Comparison of ENCODE assay signal across 20 cellular contexts in the genomic region with DNA sequence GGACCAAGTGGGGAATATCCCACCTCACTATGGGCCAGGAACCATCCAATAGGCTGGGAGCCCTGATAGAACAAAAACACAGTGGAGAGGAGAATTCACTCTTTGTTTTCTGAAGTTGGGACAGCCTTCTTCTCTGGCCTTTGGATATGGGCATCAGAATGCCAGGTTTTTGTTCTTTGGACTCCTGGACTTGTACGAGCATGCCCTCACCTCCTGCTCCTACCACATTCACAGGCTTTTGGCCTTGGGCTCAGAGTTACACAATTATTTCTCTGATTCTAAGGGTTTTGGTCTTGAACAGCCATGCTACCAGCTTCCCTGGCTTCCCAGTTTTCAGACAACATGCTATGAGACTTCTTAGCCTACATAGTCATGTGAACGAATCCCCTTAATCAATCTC.
DNase-seq lines count a peak whose midpoint lies in the region; ATAC-seq, FAIRE-seq and TF ChIP-seq lines count a peak whose summit lies in the region.
"Had no signal": no experiment of that assay in that cellular context is flagged by ENCODE, and none has a peak within 500 bp of the region (broad histone marks: within the 10 kb centered on the region; RNA-seq: fewer than 3 reads in every experiment).

No MANE protein-coding gene starts in this region.

- no peak overlapping the region for H3K4me3 Mint-ChIP-seq in Calu3 (ENCODE audit: low read depth, unreplicated experiment)
- H3K4me3 Mint-ChIP-seq: CD4-positive, alpha-beta memory T cell; HFFc6 had no signal

- no peaks in the 10 kb centered on the region for H3K4me1 Mint-ChIP-seq in Calu3 (ENCODE audit: low read depth, unreplicated experiment)
- H3K4me1 Mint-ChIP-seq: CD4-positive, alpha-beta memory T cell had no signal

- no peaks in the 10 kb centered on the region for H3K9me3 ChIP-seq in mammary epithelial cell (replicated peaks; ENCODE audit: insufficient read depth, low read length)
- H3K9me3 ChIP-seq in keratinocyte (ENCODE audit: control insufficient read depth, low read depth, low read length), result no peaks in the 10 kb centered on the region
- H3K9me3 ChIP-seq in liver (ENCODE audit: control insufficient read depth in 4 of 4, low read length in 3 of 4), result no peaks in the 10 kb centered on the region
- no peaks in the 10 kb centered on the region for H3K9me3 ChIP-seq in sigmoid colon
- H3K9me3 ChIP-seq: HAP-1 had no signal

- no peak for TF ChIP-seq RAD21 in liver (IDR thresholded peaks at IDR 0.05)

- BruUV-seq in mammary epithelial cell (replicated peaks; lab: Mats Ljungman, UMichigan), result no TSS peak
- BruUV-seq in Calu3 (replicated peaks; lab: Mats Ljungman, UMichigan), result no TSS peak

- H3K4me1 ChIP-seq in mammary epithelial cell (ENCODE audit: insufficient read depth, low read length) (peaks cover 6% of the 10 kb centered on the region), keratinocyte (ENCODE audit: control insufficient read depth, extremely low read depth, insufficient read depth, low read length) (no peaks in the 10 kb centered on the region), liver (ENCODE audit: control insufficient read depth in 4 of 4, insufficient read depth in 4 of 4, low read length in 3 of 4) (peaks cover 0 to 3% (median 0%) of the 10 kb centered on the region in 4 donors), sigmoid colon (no peaks in the 10 kb centered on the region)
- H3K4me1 ChIP-seq: HAP-1 had no signal

- no peak for ATAC-seq in HG03342 (IDR thresholded peaks at IDR 0.05; ENCODE audit: unreplicated experiment)
- no peak for ATAC-seq in left colon

- intact Hi-C loops in mammary epithelial cell (cut with micrococcal nuclease) (no loop called here), left colon (cut with DNase I, micrococcal nuclease) (no loop called here), Calu3 (cut with micrococcal nuclease; ENCODE audit: unreplicated experiment) (no loop called here), sigmoid colon (cut with DNase I) (no loop called here)

- no peak for TF ChIP-seq CTCF in RWPE1 (conservative IDR thresholded peaks at IDR 0.05; ENCODE audit: low read depth)
- TF ChIP-seq CTCF in mammary epithelial cell (conservative IDR thresholded peaks at IDR 0.05 in 1 of 2, IDR thresholded peaks at IDR 0.05 in 1 of 2; ENCODE audit: extremely low read depth in 1 of 2, insufficient read depth in 1 of 2, low read depth in 1 of 2, low read length in 2 of 2), result no peak
- TF ChIP-seq CTCF in keratinocyte (optimal IDR thresholded peaks at IDR 0.05 in 1 of 3, IDR thresholded peaks at IDR 0.05 in 1 of 3, conservative IDR thresholded peaks at IDR 0.05 in 1 of 3; ENCODE audit: extremely low read depth in 1 of 3, insufficient read depth in 2 of 3, low read length in 3 of 3), result no peak
- TF ChIP-seq CTCF in liver (IDR thresholded peaks at IDR 0.05; ENCODE audit: low read depth, low read length, missing input control), result no peak
- no peak for TF ChIP-seq CTCF in Calu3 (IDR thresholded peaks at IDR 0.05; ENCODE audit: unreplicated experiment)
- TF ChIP-seq CTCF in sigmoid colon (IDR thresholded peaks at IDR 0.05), result no peak

- no peaks in the 10 kb centered on the region for H3K27me3 Mint-ChIP-seq in Calu3 (ENCODE audit: unreplicated experiment)
- H3K27me3 Mint-ChIP-seq: CD4-positive, alpha-beta memory T cell had no signal

- H3K4me3 ChIP-seq in mammary epithelial cell (replicated peaks in 1 of 3; ENCODE audit: insufficient read depth in 1 of 3, low read depth in 2 of 3, low read length in 3 of 3) (no peak overlapping the region), keratinocyte (ENCODE audit: control insufficient read depth in 2 of 3, extremely low read depth in 1 of 3, insufficient read depth in 2 of 3, low read depth in 1 of 3, low read length in 3 of 3) (no peak overlapping the region), liver (ENCODE audit: low read depth in 1 of 3, low read length in 3 of 3) (no peak overlapping the region), sigmoid colon (no peak overlapping the region)
- H3K4me3 ChIP-seq: HAP-1 had no signal

- FAIRE-seq in keratinocyte (lab: Jason Lieb, UNC), result peak; percentile 48
- FAIRE-seq: G401.6, GM12892, GM19239, H54 had no signal

- H3K36me3 ChIP-seq in mammary epithelial cell (ENCODE audit: insufficient read depth, low read length), result no peaks in the 10 kb centered on the region
- no peaks in the 10 kb centered on the region for H3K36me3 ChIP-seq in keratinocyte (ENCODE audit: control insufficient read depth in 2 of 2, extremely low read depth in 1 of 2, insufficient read depth in 2 of 2, low read length in 2 of 2)
- H3K36me3 ChIP-seq in liver (ENCODE audit: control insufficient read depth in 4 of 4, insufficient read depth in 3 of 4, low read depth in 1 of 4, low read length in 3 of 4), result no peaks in the 10 kb centered on the region
- no peaks in the 10 kb centered on the region for H3K36me3 ChIP-seq in sigmoid colon
- H3K36me3 ChIP-seq: HAP-1 had no signal

- no peaks in the 10 kb centered on the region for H3K27me3 ChIP-seq in mammary epithelial cell (ENCODE audit: insufficient read depth, low read length)
- H3K27me3 ChIP-seq in keratinocyte (ENCODE audit: control insufficient read depth, extremely low read depth, insufficient read depth, low read length), result no peaks in the 10 kb centered on the region
- no peaks in the 10 kb centered on the region for H3K27me3 ChIP-seq in liver (ENCODE audit: control insufficient read depth in 4 of 4, insufficient read depth in 4 of 4, low read length in 3 of 4)
- no peaks in the 10 kb centered on the region for H3K27me3 ChIP-seq in sigmoid colon

- no peaks in the 10 kb centered on the region for H4K20me1 ChIP-seq in mammary epithelial cell (ENCODE audit: insufficient read depth, low read length)
- H4K20me1 ChIP-seq in keratinocyte (ENCODE audit: control insufficient read depth, extremely low read depth, insufficient read depth, low read length), result no peaks in the 10 kb centered on the region

- DNase-seq in RWPE1 (ENCODE audit: low spot score), result peak; percentile 32
- peak; percentile 74 for DNase-seq in mammary epithelial cell
- no peak for DNase-seq in keratinocyte (ENCODE audit: low read depth, low spot score)
- no peak for DNase-seq in left colon
- DNase-seq in Calu3, result no peak
- DNase-seq in sigmoid colon, result no peak
- DNase-seq: C1 segment of cervical spinal cord; CD4-positive, alpha-beta memory T cell; COR-L47; DMS153; DND-41; GOT3; HFFc6 had no signal

- no peak for TF ChIP-seq POLR2A in sigmoid colon (IDR thresholded peaks at IDR 0.05)

- dilution Hi-C loops in mammary epithelial cell (cut with HindIII; ENCODE audit: low sequenced_read_pairs), result no loop called here
- dilution Hi-C loops in keratinocyte (cut with MboI; ENCODE audit: extremely low pct_ligation_motif_present, low sequenced_read_pairs), result no loop called here

- in situ Hi-C loops in mammary epithelial cell (cut with MboI; ENCODE audit: low sequenced_read_pairs in 2 of 2), result no loop called here

- peak overlapping the region; percentile 87 for H2AFZ ChIP-seq in mammary epithelial cell (ENCODE audit: low read depth, low read length)
- peak overlapping the region; percentile 54 for H2AFZ ChIP-seq in keratinocyte (ENCODE audit: control insufficient read depth, low read length)

- CTCF ChIA-PET in RWPE1 (lab: Yijun Ruan, JAX), result interaction anchor here (0.5 kb wide), 1 partner anchor 58 kb away, joined by 3 read pairs; no protein-coding TSS in a partner anchor
- CTCF ChIA-PET in mammary epithelial cell (lab: Charles Lee; ENCODE audit: low non-redundant PET), result no interaction called here
- CTCF ChIA-PET in Calu3 (lab: Charles Lee), result no interaction called here

- no peak overlapping the region for H3K27ac Mint-ChIP-seq in Calu3 (ENCODE audit: unreplicated experiment)
- H3K27ac Mint-ChIP-seq: CD4-positive, alpha-beta memory T cell; HFFc6 had no signal

- no peak overlapping the region for H3K27ac ChIP-seq in RWPE1
- H3K27ac ChIP-seq in mammary epithelial cell (ENCODE audit: insufficient read depth, low read depth, low read length), result no peak overlapping the region
- H3K27ac ChIP-seq in keratinocyte (ENCODE audit: control insufficient read depth, insufficient read depth, low read length), result no peak overlapping the region
- H3K27ac ChIP-seq in liver (ENCODE audit: low read depth in 1 of 2, low read length in 2 of 2), result no peak overlapping the region
- no peak overlapping the region for H3K27ac ChIP-seq in sigmoid colon

- H3K4me2 ChIP-seq in mammary epithelial cell (ENCODE audit: insufficient read depth, low read depth, low read length) (peak overlapping the region; percentile 44), keratinocyte (ENCODE audit: control insufficient read depth, extremely low read depth, insufficient read depth, low read depth, low read length) (no peak overlapping the region)

- H3K79me2 ChIP-seq in mammary epithelial cell (ENCODE audit: insufficient read depth, low read length) (no peaks in the 10 kb centered on the region), keratinocyte (ENCODE audit: control insufficient read depth, insufficient read depth, low read length) (no peaks in the 10 kb centered on the region)

- H3K9me3 Mint-ChIP-seq in Calu3 (ENCODE audit: low read depth, unreplicated experiment), result no peaks in the 10 kb centered on the region

- WGBS in mammary epithelial cell (ENCODE audit: low coverage, missing lambda C conversion rate), result 29% methylated on average over 2 of the region's 2 CpGs
- WGBS in liver, result 55% methylated on average over 2 of the region's 2 CpGs
- 73 to 83% methylated on average over 2 of the region's 2 CpGs for WGBS in sigmoid colon, 2 donors

- no peaks in the 10 kb centered on the region for H3K36me3 Mint-ChIP-seq in Calu3 (ENCODE audit: insufficient read depth, unreplicated experiment)
- H3K36me3 Mint-ChIP-seq: CD4-positive, alpha-beta memory T cell had no signal

- POLR2A ChIA-PET in RWPE1 (lab: Yijun Ruan, JAX; ENCODE audit: low non-redundant PET), result no interaction called here

- no peaks in the 10 kb centered on the region for H3K9me1 ChIP-seq in keratinocyte (ENCODE audit: control insufficient read depth, extremely low read depth, insufficient read depth, low read length)

- H3K9ac ChIP-seq in mammary epithelial cell (ENCODE audit: insufficient read depth, low read length) (no peak overlapping the region), keratinocyte (ENCODE audit: control insufficient read depth, extremely low read depth, insufficient read depth, low read length) (no peak overlapping the region), liver (ENCODE audit: low read depth in 1 of 2, low read length in 2 of 2) (no peak overlapping the region)

- no peak for TF ChIP-seq EP300 in sigmoid colon (IDR thresholded peaks at IDR 0.05)

TF ChIP-seq in liver, 16 proteins besides CTCF, POLR2A, EP300 and RAD21:
- no peak for TF ChIP-seq GABPA (IDR thresholded peaks at IDR 0.05 in 1 of 2, conservative IDR thresholded peaks at IDR 0.05 in 1 of 2)
- no peak for TF ChIP-seq EGR1 (IDR thresholded peaks at IDR 0.05; ENCODE audit: low read depth in 2 of 2)
- TF ChIP-seq HNF4A (conservative IDR thresholded peaks at IDR 0.05), result peak; percentile 64 to 73
- no peak for TF ChIP-seq HNF4G (IDR thresholded peaks at IDR 0.05)
- TF ChIP-seq, protein P1, sequence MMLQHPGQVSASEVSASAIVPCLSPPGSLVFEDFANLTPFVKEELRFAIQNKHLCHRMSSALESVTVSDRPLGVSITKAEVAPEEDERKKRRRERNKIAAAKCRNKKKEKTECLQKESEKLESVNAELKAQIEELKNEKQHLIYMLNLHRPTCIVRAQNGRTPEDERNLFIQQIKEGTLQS (IDR thresholded peaks at IDR 0.05), result no peak
- no peak for TF ChIP-seq NR2F2 (IDR thresholded peaks at IDR 0.05)
- TF ChIP-seq JUND (IDR thresholded peaks at IDR 0.05), result no peak

Comparison
In these comparisons a context has a peak if more than half of its experiments do, and no peak if none do; other contexts are left out.
1. DNase-seq: peak in RWPE1 (single experiment) and mammary epithelial cell (single experiment); none in keratinocyte (single experiment), left colon (0 of 2), Calu3 (single experiment) and sigmoid colon (single experiment).